19 cellular contexts compared by ENCODE assay signal in the genomic region with DNA sequence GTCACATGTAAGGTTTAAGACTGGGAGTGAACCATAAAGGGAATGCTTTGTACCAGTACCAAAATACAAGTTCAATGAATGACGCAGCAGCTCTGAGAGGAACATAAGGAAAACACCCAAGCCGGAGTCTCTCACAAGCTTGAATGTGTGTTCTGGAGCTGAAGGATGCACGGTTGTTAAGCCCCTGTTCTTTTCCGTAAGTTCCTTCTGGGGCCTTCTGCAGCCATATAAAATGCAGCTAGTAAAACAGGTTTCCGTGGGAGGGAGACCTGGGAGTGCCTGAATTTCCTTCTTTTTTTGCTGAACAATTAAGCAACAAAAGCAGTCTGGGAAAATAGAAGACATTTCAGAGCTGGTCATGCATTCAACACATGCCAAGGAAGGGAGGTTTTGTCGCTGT.
DNase-seq lines count a peak whose midpoint lies in the region; ATAC-seq and TF ChIP-seq lines count a peak whose summit lies in the region.
"Had no signal": no experiment of that assay in that cellular context is flagged by ENCODE, and none has a peak within 500 bp of the region (broad histone marks: within the 10 kb centered on the region; RNA-seq: fewer than 3 reads in every experiment).

No MANE protein-coding gene starts in this region.

- 53% methylated on average over 6 of the region's 6 CpGs for WGBS in mammary epithelial cell (ENCODE audit: low coverage, missing lambda C conversion rate)

- no peaks in the 10 kb centered on the region for H4K20me1 ChIP-seq in mammary epithelial cell (ENCODE audit: insufficient read depth, low read length)

- H3K9ac ChIP-seq in mammary epithelial cell (ENCODE audit: insufficient read depth, low read length), result no peak overlapping the region

- H2AFZ ChIP-seq in mammary epithelial cell (ENCODE audit: low read depth, low read length), result peak overlapping the region; percentile 65

- H3K27ac Mint-ChIP-seq in MCF 10A (ENCODE audit: low read depth, unreplicated experiment), result no peak overlapping the region
- H3K27ac Mint-ChIP-seq in nephron progenitor cell, result peak overlapping the region; percentile 95
- H3K27ac Mint-ChIP-seq in activated T-cell treated with anti-CD3 and anti-CD28 coated beads, Interleukin-2, amount 50 U/mL, for 24 hours, result no peak overlapping the region
- H3K27ac Mint-ChIP-seq: activated CD8-positive, alpha-beta T cell treated with anti-CD3 and anti-CD28 coated beads, Interleukin-2, amount 10 ng/mL, durations not matched to agents 7 days and 5 days; IgD-negative memory B cell had no signal

- BruUV-seq in mammary epithelial cell (replicated peaks; lab: Mats Ljungman, UMichigan) (no TSS peak), MCF 10A (replicated peaks; lab: Mats Ljungman, UMichigan) (no TSS peak)

- H3K27ac ChIP-seq in mammary epithelial cell (ENCODE audit: insufficient read depth, low read depth, low read length) (no peak overlapping the region), upper lobe of right lung (peak overlapping the region; percentile 55)
- H3K27ac ChIP-seq: cardiac muscle cell had no signal

- H3K9me3 Mint-ChIP-seq in MCF 10A (ENCODE audit: unreplicated experiment) (no peaks in the 10 kb centered on the region), nephron progenitor cell (no peaks in the 10 kb centered on the region)
- H3K9me3 Mint-ChIP-seq in activated T-cell treated with anti-CD3 and anti-CD28 coated beads, Interleukin-2, amount 50 U/mL, for 24 hours, result no peaks in the 10 kb centered on the region

- TF ChIP-seq CTCF in mammary epithelial cell (conservative IDR thresholded peaks at IDR 0.05 in 1 of 2, IDR thresholded peaks at IDR 0.05 in 1 of 2; ENCODE audit: extremely low read depth in 1 of 2, insufficient read depth in 1 of 2, low read depth in 1 of 2, low read length in 2 of 2) (no peak), MCF 10A (IDR thresholded peaks at IDR 0.05; ENCODE audit: unreplicated experiment) (no peak), nephron progenitor cell (IDR thresholded peaks at IDR 0.05) (no peak), upper lobe of right lung (IDR thresholded peaks at IDR 0.05) (no peak)

- POLR2A ChIA-PET in MCF 10A (lab: Yijun Ruan, JAX), result interaction anchor here (0.6 to 1.5 kb wide), 5 partner anchors 9 to 76 kb away, joined by 3 to 4 read pairs (median 3); no protein-coding TSS in a partner anchor

- no peak overlapping the region for H3K4me3 ChIP-seq in mammary epithelial cell (replicated peaks in 1 of 3; ENCODE audit: insufficient read depth in 1 of 3, low read depth in 2 of 3, low read length in 3 of 3)
- H3K4me3 ChIP-seq in upper lobe of right lung, result no peak overlapping the region
- H3K4me3 ChIP-seq: cardiac muscle cell, upper lobe of left lung had no signal

- intact Hi-C loops in mammary epithelial cell (cut with micrococcal nuclease), result no loop called here
- intact Hi-C loops in MCF 10A (cut with micrococcal nuclease), result no loop called here
- intact Hi-C loops in left cardiac atrium (cut with DNase I), result no loop called here
- intact Hi-C loops in upper lobe of right lung (cut with DNase I), result no loop called here

- H3K4me1 ChIP-seq in mammary epithelial cell (ENCODE audit: insufficient read depth, low read length), result no peaks in the 10 kb centered on the region
- peaks cover 5% of the 10 kb centered on the region for H3K4me1 ChIP-seq in upper lobe of right lung
- H3K4me1 ChIP-seq: upper lobe of left lung had no signal

- H3K79me2 ChIP-seq in mammary epithelial cell (ENCODE audit: insufficient read depth, low read length), result no peaks in the 10 kb centered on the region

- dilution Hi-C loops in mammary epithelial cell (cut with HindIII; ENCODE audit: low sequenced_read_pairs), result no loop called here

- no peaks in the 10 kb centered on the region for H3K9me3 ChIP-seq in mammary epithelial cell (replicated peaks; ENCODE audit: insufficient read depth, low read length)
- no peaks in the 10 kb centered on the region for H3K9me3 ChIP-seq in upper lobe of right lung
- H3K9me3 ChIP-seq: upper lobe of left lung had no signal

- H3K4me3 Mint-ChIP-seq in MCF 10A (ENCODE audit: unreplicated experiment), result no peak overlapping the region
- H3K4me3 Mint-ChIP-seq in nephron progenitor cell, result no peak overlapping the region
- H3K4me3 Mint-ChIP-seq in activated T-cell treated with anti-CD3 and anti-CD28 coated beads, Interleukin-2, amount 50 U/mL, for 24 hours, result no peak overlapping the region
- H3K4me3 Mint-ChIP-seq: activated CD8-positive, alpha-beta T cell treated with anti-CD3 and anti-CD28 coated beads, Interleukin-2, amount 10 ng/mL, durations not matched to agents 7 days and 5 days; IgD-negative memory B cell had no signal

- ATAC-seq in left cardiac atrium, result peak; percentile 12 to 18
- no peak for ATAC-seq in upper lobe of right lung
- ATAC-seq in HG03439 (IDR thresholded peaks at IDR 0.05; ENCODE audit: unreplicated experiment), result no peak
- ATAC-seq: activated CD8-positive, alpha-beta T cell treated with anti-CD3 and anti-CD28 coated beads, Interleukin-2, amount 10 ng/mL, durations not matched to agents 7 days and 5 days had no signal

- H3K4me1 Mint-ChIP-seq in MCF 10A (ENCODE audit: insufficient read depth, unreplicated experiment) (no peaks in the 10 kb centered on the region), nephron progenitor cell (peaks cover 36% of the 10 kb centered on the region)
- H3K4me1 Mint-ChIP-seq in activated T-cell treated with anti-CD3 and anti-CD28 coated beads, Interleukin-2, amount 50 U/mL, for 24 hours (ENCODE audit: low read depth), result no peaks in the 10 kb centered on the region
- H3K4me1 Mint-ChIP-seq: IgD-negative memory B cell had no signal

- H3K27me3 Mint-ChIP-seq in MCF 10A (ENCODE audit: insufficient read depth, unreplicated experiment), result no peaks in the 10 kb centered on the region
- H3K27me3 Mint-ChIP-seq in nephron progenitor cell (ENCODE audit: low read depth, poor library complexity), result peaks cover 8% of the 10 kb centered on the region
- H3K27me3 Mint-ChIP-seq in activated T-cell treated with anti-CD3 and anti-CD28 coated beads, Interleukin-2, amount 50 U/mL, for 24 hours, result peaks cover 2% of the 10 kb centered on the region
- H3K27me3 Mint-ChIP-seq: IgD-negative memory B cell had no signal

- CTCF ChIA-PET in mammary epithelial cell (lab: Charles Lee; ENCODE audit: low non-redundant PET), result no interaction called here
- CTCF ChIA-PET in MCF 10A (lab: Yijun Ruan, JAX), result interaction anchor here (0.8 to 1.5 kb wide), 3 partner anchors 41 to 76 kb away, joined by 3 read pairs; partner anchors contain the start of gene JAG1

- peaks cover 7% of the 10 kb centered on the region for H3K36me3 Mint-ChIP-seq in MCF 10A (ENCODE audit: insufficient read depth, unreplicated experiment)
- H3K36me3 Mint-ChIP-seq in nephron progenitor cell (ENCODE audit: low read depth), result peaks cover 4% of the 10 kb centered on the region
- no peaks in the 10 kb centered on the region for H3K36me3 Mint-ChIP-seq in activated T-cell treated with anti-CD3 and anti-CD28 coated beads, Interleukin-2, amount 50 U/mL, for 24 hours (ENCODE audit: low read depth)
- H3K36me3 Mint-ChIP-seq: IgD-negative memory B cell had no signal

- DNase-seq in mammary epithelial cell (no peak), MCF 10A (ENCODE audit: unreplicated experiment) (no peak), left cardiac atrium (no peak), nephron progenitor cell (no peak), upper lobe of right lung (no peak), NCI-H524 treated with DMSO at 0.1 percent for 48 hours (lab: John Stamatoyannopoulos, UW) (no peak)
- DNase-seq in activated T-cell treated with anti-CD3 and anti-CD28 coated beads, Interleukin-2, amount 50 U/mL, for 24 hours, result no peak
- DNase-seq: 8988T; activated CD8-positive, alpha-beta T cell treated with anti-CD3 and anti-CD28 coated beads, Interleukin-2, amount 10 ng/mL, durations not matched to agents 7 days and 5 days; C1 segment of cervical spinal cord; effector memory CD4-positive, alpha-beta T cell; mesendoderm; NCI-H1048; NCI-H774; occipital lobe; upper lobe of left lung had no signal

- in situ Hi-C loops in mammary epithelial cell (cut with MboI; ENCODE audit: low sequenced_read_pairs in 2 of 2), result no loop called here

- no peaks in the 10 kb centered on the region for H3K36me3 ChIP-seq in mammary epithelial cell (ENCODE audit: insufficient read depth, low read length)
- H3K36me3 ChIP-seq in upper lobe of right lung, result no peaks in the 10 kb centered on the region
- H3K36me3 ChIP-seq: cardiac muscle cell, upper lobe of left lung had no signal

- H3K4me2 ChIP-seq in mammary epithelial cell (ENCODE audit: insufficient read depth, low read depth, low read length), result no peak overlapping the region

- H3K27me3 ChIP-seq in mammary epithelial cell (ENCODE audit: insufficient read depth, low read length) (no peaks in the 10 kb centered on the region), upper lobe of right lung (no peaks in the 10 kb centered on the region)
- H3K27me3 ChIP-seq: cardiac muscle cell, upper lobe of left lung had no signal

Comparison
In these comparisons a context has a peak if more than half of its experiments do, and no peak if none do; other contexts are left out.
1. ATAC-seq: peak in left cardiac atrium (2 of 2); none in upper lobe of right lung (single experiment) and HG03439 (single experiment).